In genomic region chr1:27269276-27269675, GRCh38 we compare ENCODE assay signal across 22 cellular contexts. TPM values are rescaled to one million over a fixed set of nuclear protein-coding genes. Genes with fewer than 3 reads are reported as not detected.
DNase-seq lines count a peak whose midpoint lies in the region; ATAC-seq and TF ChIP-seq lines count a peak whose summit lies in the region.
"Had no signal": no experiment of that assay in that cellular context is flagged by ENCODE, and none has a peak within 500 bp of the region (broad histone marks: within the 10 kb centered on the region; RNA-seq: fewer than 3 reads in every experiment).

No MANE protein-coding gene starts in this region.

- no peak for DNase-seq in activated CD8-positive, alpha-beta T cell treated with anti-CD3 and anti-CD28 coated beads for 36 hours
- DNase-seq in activated CD8-positive, alpha-beta T cell treated with anti-CD3 and anti-CD28 coated beads, Interleukin-2, amount 10 ng/mL, durations not matched to agents 7 days and 5 days = no peak
- DNase-seq in DMS79 (lab: John Stamatoyannopoulos, UW) (no peak), SHP77 treated with DMSO at 0.1 percent for 48 hours (lab: John Stamatoyannopoulos, UW) (no peak)
- DNase-seq: 8988T; ACHN; AML-193; BE2C; CD4-positive, alpha-beta T cell; CD8-positive, alpha-beta memory T cell; DMS 273 treated with DMSO at 0.1 percent for 48 hours; DMS79 treated with DMSO at 0.1 percent for 48 hours; GF-D8; H9; HFFc6 had no signal

- H3K27ac ChIP-seq in HEK293 (ENCODE audit: extremely low read depth, low read depth, low read length) = no peak overlapping the region
- H3K27ac ChIP-seq: A549; BLaER1 treated with 17β-estradiol and CSF1 and Interleukin-3, amounts not matched to agents 10 nM and 100 nM had no signal

- peak overlapping the region; percentile 11 for H3K27ac Mint-ChIP-seq in activated CD8-positive, alpha-beta T cell treated with anti-CD3 and anti-CD28 coated beads for 36 hours
- H3K27ac Mint-ChIP-seq in activated CD8-positive, alpha-beta T cell treated with anti-CD3 and anti-CD28 coated beads, Interleukin-2, amount 10 ng/mL, durations not matched to agents 7 days and 5 days = no peak overlapping the region
- H3K27ac Mint-ChIP-seq in activated T-helper 17 cell treated with anti-CD3 and anti-CD28 coated beads, Interleukin-2, amount 50 U/mL, for 72 hours = no peak overlapping the region
- H3K27ac Mint-ChIP-seq: CD4-positive, alpha-beta T cell; GM23338; H9; HFFc6 had no signal

- H3K27me3 Mint-ChIP-seq in activated CD8-positive, alpha-beta T cell treated with anti-CD3 and anti-CD28 coated beads for 36 hours = no peaks in the 10 kb centered on the region
- H3K27me3 Mint-ChIP-seq in activated CD8-positive, alpha-beta T cell treated with anti-CD3 and anti-CD28 coated beads, Interleukin-2, amount 10 ng/mL, durations not matched to agents 7 days and 5 days (ENCODE audit: low read depth) = no peaks in the 10 kb centered on the region
- no peaks in the 10 kb centered on the region for H3K27me3 Mint-ChIP-seq in activated T-helper 17 cell treated with anti-CD3 and anti-CD28 coated beads, Interleukin-2, amount 50 U/mL, for 72 hours
- H3K27me3 Mint-ChIP-seq: CD4-positive, alpha-beta T cell; CD8-positive, alpha-beta memory T cell had no signal

- H3K4me1 Mint-ChIP-seq in activated CD8-positive, alpha-beta T cell treated with anti-CD3 and anti-CD28 coated beads for 36 hours (ENCODE audit: low read depth) = peaks cover 2% of the 10 kb centered on the region
- no peaks in the 10 kb centered on the region for H3K4me1 Mint-ChIP-seq in activated CD8-positive, alpha-beta T cell treated with anti-CD3 and anti-CD28 coated beads, Interleukin-2, amount 10 ng/mL, durations not matched to agents 7 days and 5 days (ENCODE audit: low read depth)
- peaks cover 6% of the 10 kb centered on the region for H3K4me1 Mint-ChIP-seq in activated T-helper 17 cell treated with anti-CD3 and anti-CD28 coated beads, Interleukin-2, amount 50 U/mL, for 72 hours
- H3K4me1 Mint-ChIP-seq: GM23338, H9 had no signal

- ATAC-seq in activated CD8-positive, alpha-beta T cell treated with anti-CD3 and anti-CD28 coated beads for 36 hours = no peak
- no peak for ATAC-seq in activated CD8-positive, alpha-beta T cell treated with anti-CD3 and anti-CD28 coated beads, Interleukin-2, amount 10 ng/mL, durations not matched to agents 7 days and 5 days
- ATAC-seq in activated T-helper 17 cell treated with anti-CD3 and anti-CD28 coated beads, Interleukin-2, amount 50 U/mL, for 72 hours (replicated peaks) = peak; percentile 66
- ATAC-seq: A549, GM23338, HCT116 had no signal

- H3K4me1 ChIP-seq in HEK293 (ENCODE audit: control insufficient read depth, insufficient read depth, low read length) = no peaks in the 10 kb centered on the region
- H3K4me1 ChIP-seq: A549; BE2C; BLaER1 treated with 17β-estradiol and CSF1 and Interleukin-3, amounts not matched to agents 10 nM and 100 nM had no signal

- intact Hi-C loops in activated CD8-positive, alpha-beta T cell treated with anti-CD3 and anti-CD28 coated beads for 36 hours (cut with micrococcal nuclease) = no loop called here

- POLR2A ChIA-PET in activated CD8-positive, alpha-beta T cell treated with anti-CD3 and anti-CD28 coated beads for 36 hours (lab: Charles Lee) = interaction anchor here (0.5 kb wide), 1 partner anchor 203 kb away, joined by 3 read pairs; no protein-coding TSS in a partner anchor
- POLR2A ChIA-PET in activated CD8-positive, alpha-beta T cell treated with anti-CD3 and anti-CD28 coated beads, Interleukin-2, amount 10 ng/mL, durations not matched to agents 7 days and 5 days (lab: Charles Lee) = no interaction called here
- POLR2A ChIA-PET in HEK293 (lab: Yijun Ruan, JAX) = interaction anchor here (0.7 kb wide), 1 partner anchor 169 kb away, joined by 3 read pairs; no protein-coding TSS in a partner anchor

- H3K4me3 Mint-ChIP-seq in activated CD8-positive, alpha-beta T cell treated with anti-CD3 and anti-CD28 coated beads for 36 hours = no peak overlapping the region
- H3K4me3 Mint-ChIP-seq in activated CD8-positive, alpha-beta T cell treated with anti-CD3 and anti-CD28 coated beads, Interleukin-2, amount 10 ng/mL, durations not matched to agents 7 days and 5 days = no peak overlapping the region
- H3K4me3 Mint-ChIP-seq in activated T-helper 17 cell treated with anti-CD3 and anti-CD28 coated beads, Interleukin-2, amount 50 U/mL, for 72 hours = no peak overlapping the region
- H3K4me3 Mint-ChIP-seq: CD14-positive monocyte; CD4-positive, alpha-beta T cell; CD8-positive, alpha-beta memory T cell; GM23338; H9; HFFc6 had no signal

- CTCF ChIA-PET in activated CD8-positive, alpha-beta T cell treated with anti-CD3 and anti-CD28 coated beads for 36 hours (lab: Charles Lee) = interaction anchor here (1.4 to 3.3 kb wide), 2 partner anchors 167 to 223 kb away, joined by 5 to 13 read pairs; no protein-coding TSS in a partner anchor
- CTCF ChIA-PET in activated CD8-positive, alpha-beta T cell treated with anti-CD3 and anti-CD28 coated beads, Interleukin-2, amount 10 ng/mL, durations not matched to agents 7 days and 5 days (lab: Charles Lee) = interaction anchor here (0.6 kb wide), 1 partner anchor 17 kb away, joined by 3 read pairs; no protein-coding TSS in a partner anchor
- CTCF ChIA-PET in HEK293 (lab: Yijun Ruan, JAX) = interaction anchor here (0.6 to 0.7 kb wide), 3 partner anchors 50 to 405 kb away, joined by 3 read pairs; no protein-coding TSS in a partner anchor

- no peaks in the 10 kb centered on the region for H3K9me3 Mint-ChIP-seq in activated CD8-positive, alpha-beta T cell treated with anti-CD3 and anti-CD28 coated beads for 36 hours
- no peaks in the 10 kb centered on the region for H3K9me3 Mint-ChIP-seq in activated CD8-positive, alpha-beta T cell treated with anti-CD3 and anti-CD28 coated beads, Interleukin-2, amount 10 ng/mL, durations not matched to agents 7 days and 5 days (ENCODE audit: insufficient read depth)
- H3K9me3 Mint-ChIP-seq in activated T-helper 17 cell treated with anti-CD3 and anti-CD28 coated beads, Interleukin-2, amount 50 U/mL, for 72 hours = no peaks in the 10 kb centered on the region
- H3K9me3 Mint-ChIP-seq: CD14-positive monocyte; CD4-positive, alpha-beta T cell; CD8-positive, alpha-beta memory T cell; H9; HFFc6 had no signal

- no peak for TF ChIP-seq CTCF in activated CD8-positive, alpha-beta T cell treated with anti-CD3 and anti-CD28 coated beads for 36 hours (IDR thresholded peaks at IDR 0.05)
- TF ChIP-seq CTCF in HEK293 (tag by site-specific recombination; IDR thresholded peaks at IDR 0.05) = no peak

- H3K36me3 Mint-ChIP-seq in activated CD8-positive, alpha-beta T cell treated with anti-CD3 and anti-CD28 coated beads for 36 hours (ENCODE audit: low read depth) = peaks cover 9% of the 10 kb centered on the region
- H3K36me3 Mint-ChIP-seq in activated CD8-positive, alpha-beta T cell treated with anti-CD3 and anti-CD28 coated beads, Interleukin-2, amount 10 ng/mL, durations not matched to agents 7 days and 5 days (ENCODE audit: low read depth) = peaks cover 3% of the 10 kb centered on the region
- H3K36me3 Mint-ChIP-seq in activated T-helper 17 cell treated with anti-CD3 and anti-CD28 coated beads, Interleukin-2, amount 50 U/mL, for 72 hours (ENCODE audit: low read depth) = peaks cover 49% of the 10 kb centered on the region

- H3K4me3 ChIP-seq in HEK293 (ENCODE audit: low read depth, low read length) = no peak overlapping the region
- H3K4me3 ChIP-seq: A549; BLaER1 treated with 17β-estradiol and CSF1 and Interleukin-3, amounts not matched to agents 10 nM and 100 nM; GM23338 had no signal

- peaks cover 12 to 23% of the 10 kb centered on the region in 2 experiments for H3K36me3 ChIP-seq in HEK293 (ENCODE audit: control insufficient read depth in 2 of 2, insufficient read depth in 1 of 2, low read length in 2 of 2)
- H3K36me3 ChIP-seq: BE2C had no signal

- H3K9me3 ChIP-seq in HEK293 (ENCODE audit: control insufficient read depth, insufficient read depth, low read depth, low read length) = no peaks in the 10 kb centered on the region
- H3K9me3 ChIP-seq: A549; BE2C; BLaER1 treated with 17β-estradiol and CSF1 and Interleukin-3, amounts not matched to agents 10 nM and 100 nM had no signal

TF ChIP-seq in HEK293, 187 proteins besides CTCF, POLR2A, EP300 and RAD21 (continues in another document):
- peak; percentile 55; the same call in 1 of the 2 replicates for TF ChIP-seq ZNF140 (tag by site-specific recombination; IDR thresholded peaks at IDR 0.05)
- peak; percentile 92 for TF ChIP-seq ZNF558 (tag by site-specific recombination; IDR thresholded peaks at IDR 0.05)
- TF ChIP-seq PRDM6 (tag by site-specific recombination; IDR thresholded peaks at IDR 0.05) = no peak
- no peak for TF ChIP-seq PRDM1 (tag by site-specific recombination; IDR thresholded peaks at IDR 0.05)

RNA-seq across cellular contexts. Expression of gene WDTC1, which starts 34.8 kb away (rescaled TPM):
- total RNA-seq in activated CD8-positive, alpha-beta T cell treated with anti-CD3 and anti-CD28 coated beads for 36 hours = 10 to 100 TPM; 18.0 to 19.0 TPM
- 10 to 100 TPM; 24.7 to 25.0 TPM for total RNA-seq in activated CD8-positive, alpha-beta T cell treated with anti-CD3 and anti-CD28 coated beads, Interleukin-2, amount 10 ng/mL, durations not matched to agents 7 days and 5 days
- total RNA-seq in activated T-helper 17 cell treated with anti-CD3 and anti-CD28 coated beads, Interleukin-2, amount 50 U/mL, for 72 hours = 10 to 100 TPM; 20.4 to 29.7 TPM

RNA-seq across cellular contexts. Expression of gene TMEM222, which starts 52.7 kb away (rescaled TPM):
- 10 to 100 TPM; 22.0 to 25.4 TPM for total RNA-seq in activated CD8-positive, alpha-beta T cell treated with anti-CD3 and anti-CD28 coated beads for 36 hours
- 10 to 100 TPM; 35.2 to 38.5 TPM for total RNA-seq in activated CD8-positive, alpha-beta T cell treated with anti-CD3 and anti-CD28 coated beads, Interleukin-2, amount 10 ng/mL, durations not matched to agents 7 days and 5 days
- 10 to 100 TPM; 29.0 to 39.6 TPM for total RNA-seq in activated T-helper 17 cell treated with anti-CD3 and anti-CD28 coated beads, Interleukin-2, amount 50 U/mL, for 72 hours
